In genomic region chr3:51498871-51499790, GRCh38 we compare ENCODE assay signal across 8 cellular contexts. TPM values are rescaled to one million over a fixed set of nuclear protein-coding genes. Genes with fewer than 3 reads are reported as not detected.
A peak's percentile ranks its signal among the peaks of the same experiment; 100 is the strongest.
DNase-seq lines count a peak whose midpoint lies in the region; ATAC-seq and TF ChIP-seq lines count a peak whose summit lies in the region.

No MANE protein-coding gene starts in this region.

- H3K27me3 Mint-ChIP-seq in IgD-negative memory B cell, result no peaks in the 10 kb centered on the region
- no peaks in the 10 kb centered on the region for H3K27me3 Mint-ChIP-seq in activated T-cell treated with anti-CD3 and anti-CD28 coated beads, Interleukin-2, amount 50 U/mL, for 4 hours (ENCODE audit: low read depth)

- DNase-seq in DMS 273 treated with DMSO at 0.1 percent for 48 hours (lab: John Stamatoyannopoulos, UW) (peak; percentile 80), PC-3 (peak; percentile 94)
- peak; percentile 77 for DNase-seq in activated T-cell treated with anti-CD3 and anti-CD28 coated beads, Interleukin-2, amount 50 U/mL, for 4 hours
- peak; percentile 93 for DNase-seq in stimulated activated CD8-positive, alpha-beta memory T cell treated with anti-CD3 and anti-CD28 coated beads, Interleukin-4, amount 100 ng/mL, for 48 hours

- peak overlapping the region; percentile 69 to 98 (median 76) for H3K27ac Mint-ChIP-seq in IgD-negative memory B cell

- H3K4me3 ChIP-seq in PC-3 (ENCODE audit: low read length), result peak overlapping the region; percentile 83
- H3K4me3 ChIP-seq in mucosa of stomach (ENCODE audit: low read length), result peak overlapping the region; percentile 88

- TF ChIP-seq CTCF in PC-3 (conservative IDR thresholded peaks at IDR 0.05; ENCODE audit: low read depth, low read length), result no peak

- peak overlapping the region; percentile 70 for H2AFZ ChIP-seq in PC-3 (ENCODE audit: low read length)

- peak; percentile 59 for ATAC-seq in GM21576 (IDR thresholded peaks at IDR 0.05; ENCODE audit: unreplicated experiment)
- peak; percentile 77 for ATAC-seq in PC-3
- peak; percentile 76 to 78 for ATAC-seq in activated T-cell treated with anti-CD3 and anti-CD28 coated beads, Interleukin-2, amount 50 U/mL, for 4 hours
- ATAC-seq in esophagus mucosa, result peak; percentile 86

- H3K9me3 ChIP-seq in PC-3 (ENCODE audit: low read length) (no peaks in the 10 kb centered on the region), mucosa of stomach (ENCODE audit: control insufficient read depth, low read length) (no peaks in the 10 kb centered on the region)

- peaks cover 2% of the 10 kb centered on the region for H3F3A ChIP-seq in PC-3 (ENCODE audit: low read length, unreplicated experiment)

- H3K4me1 Mint-ChIP-seq in IgD-negative memory B cell, result peaks cover 11 to 13% (median 11%) of the 10 kb centered on the region in 3 donors
- H3K4me1 Mint-ChIP-seq in activated T-cell treated with anti-CD3 and anti-CD28 coated beads, Interleukin-2, amount 50 U/mL, for 4 hours (ENCODE audit: low read depth), result peaks cover 10% of the 10 kb centered on the region

- CTCF ChIA-PET in PC-3 (lab: Charles Lee), result interaction anchor here (0.7 to 4.6 kb wide), 5 partner anchors 62 to 220 kb away, joined by 3 to 73 read pairs (median 14); no protein-coding TSS in a partner anchor

- H3K4me1 ChIP-seq in PC-3 (ENCODE audit: insufficient read depth, low read length), result peaks cover 12% of the 10 kb centered on the region
- H3K4me1 ChIP-seq in mucosa of stomach (ENCODE audit: control insufficient read depth, insufficient read depth, low read length), result no peaks in the 10 kb centered on the region

- POLR2A ChIA-PET in PC-3 (lab: Charles Lee; ENCODE audit: unreplicated experiment), result interaction anchor here (0.6 to 1.6 kb wide), 15 partner anchors 39 to 1149 kb away, joined by 3 to 42 read pairs (median 4); partner anchors contain the start of genes MANF, NPRL2, POC1A and RAD54L2

- no peaks in the 10 kb centered on the region for H3K36me3 Mint-ChIP-seq in IgD-negative memory B cell
- H3K36me3 Mint-ChIP-seq in activated T-cell treated with anti-CD3 and anti-CD28 coated beads, Interleukin-2, amount 50 U/mL, for 4 hours (ENCODE audit: insufficient read depth), result no peaks in the 10 kb centered on the region

- H3K9ac ChIP-seq in PC-3 (ENCODE audit: low read length) (peak overlapping the region; percentile 92), mucosa of stomach (ENCODE audit: low read length) (peak overlapping the region; percentile 85)

- no peaks in the 10 kb centered on the region for H3K9me2 ChIP-seq in PC-3 (replicated peaks; ENCODE audit: low read length)

- H3K27ac ChIP-seq in PC-3 (ENCODE audit: low read length), result peak overlapping the region; percentile 86

- intact Hi-C loops in PC-3 (cut with micrococcal nuclease), result no loop called here

- peak overlapping the region; percentile 69 to 98 (median 94) for H3K4me3 Mint-ChIP-seq in IgD-negative memory B cell
- peak overlapping the region; percentile 98 for H3K4me3 Mint-ChIP-seq in activated T-cell treated with anti-CD3 and anti-CD28 coated beads, Interleukin-2, amount 50 U/mL, for 4 hours

- H3K27me3 ChIP-seq in PC-3 (ENCODE audit: low read length), result no peaks in the 10 kb centered on the region
- no peaks in the 10 kb centered on the region for H3K27me3 ChIP-seq in mucosa of stomach (ENCODE audit: control insufficient read depth, insufficient read depth, low read length)

- peaks cover 43% of the 10 kb centered on the region for H3K79me2 ChIP-seq in PC-3 (ENCODE audit: low read length)

- H3K36me3 ChIP-seq in PC-3 (ENCODE audit: low read depth, low read length), result peaks cover 12% of the 10 kb centered on the region
- no peaks in the 10 kb centered on the region for H3K36me3 ChIP-seq in mucosa of stomach (ENCODE audit: control insufficient read depth, insufficient read depth, low read length)

- peaks cover 14% of the 10 kb centered on the region; the same call in 1 of the 2 replicates for H4K20me1 ChIP-seq in PC-3 (ENCODE audit: low read length)

- H3K9me3 Mint-ChIP-seq in IgD-negative memory B cell, result no peaks in the 10 kb centered on the region
- H3K9me3 Mint-ChIP-seq in activated T-cell treated with anti-CD3 and anti-CD28 coated beads, Interleukin-2, amount 50 U/mL, for 4 hours, result no peaks in the 10 kb centered on the region

- BruUV-seq in PC-3 (replicated peaks; lab: Mats Ljungman, UMichigan), result TSS peak; percentile 45

- H3K4me2 ChIP-seq in PC-3 (ENCODE audit: low read length), result peak overlapping the region; percentile 85

RNA-seq across cellular contexts. Expression of gene DCAF1, which starts 0.7 kb away (rescaled TPM):
- 12.1 TPM for polyA plus RNA-seq in IgD-negative memory B cell
- 20.8 and 23.3 TPM in 2 replicates for total RNA-seq in PC-3 (2014; rRNA removed)
- total RNA-seq in activated T-cell treated with anti-CD3 and anti-CD28 coated beads, Interleukin-2, amount 50 U/mL, for 4 hours, result 10 to 100 TPM; 42.3 to 47.1 (median 42.5) TPM
- total RNA-seq in esophagus mucosa, result 12.0 TPM

RNA-seq across cellular contexts. Expression of gene RAD54L2, which starts 39.4 kb away (rescaled TPM):
- 15.0 TPM for polyA plus RNA-seq in IgD-negative memory B cell
- total RNA-seq in PC-3 (2014; rRNA removed) (14.3 and 17.7 TPM in 2 replicates), esophagus mucosa (9.5 TPM)
- 10 to 100 TPM; 35.1 to 40.5 (median 37.4) TPM for total RNA-seq in activated T-cell treated with anti-CD3 and anti-CD28 coated beads, Interleukin-2, amount 50 U/mL, for 4 hours

Comparison
In these comparisons a context has a peak if more than half of its experiments do, and no peak if none do; other contexts are left out.
1. Peak in every context shown above with its lines: DNase-seq, ATAC-seq, H3K4me3 ChIP-seq and H3K27ac ChIP-seq.